ENCODE assay signal across 8 cellular contexts in genomic region chr17:8409966-8410881, GRCh38. TPM values are rescaled to one million over a fixed set of nuclear protein-coding genes. Genes with fewer than 3 reads are reported as not detected.
DNase-seq lines count a peak whose midpoint lies in the region; ATAC-seq and TF ChIP-seq lines count a peak whose summit lies in the region.

No MANE protein-coding gene starts in this region.

- no peaks in the 10 kb centered on the region for H3K9me3 ChIP-seq in HEK293 (ENCODE audit: control insufficient read depth, insufficient read depth, low read depth, low read length)

- CTCF ChIA-PET in HEK293 (lab: Yijun Ruan, JAX) = interaction anchor here (0.6 to 2.6 kb wide), 43 partner anchors 8 to 1833 kb away, joined by 3 to 28 read pairs (median 4); partner anchors contain the start of genes KRABD2, NDEL1 and RPL26

- H3K36me3 ChIP-seq in HEK293 (ENCODE audit: control insufficient read depth in 2 of 2, insufficient read depth in 1 of 2, low read length in 2 of 2) = no peaks in the 10 kb centered on the region

- H3K27ac ChIP-seq in HEK293 (ENCODE audit: extremely low read depth, low read depth, low read length) = no peak overlapping the region

- ATAC-seq in left lobe of liver (peak; percentile 99), HG03571 (IDR thresholded peaks at IDR 0.05; ENCODE audit: unreplicated experiment) (no peak)

- DNase-seq in AG10803 (ENCODE audit: low read depth) = peak; percentile 82
- DNase-seq in NCI-H510A (lab: John Stamatoyannopoulos, UW) = peak; percentile 59
- DNase-seq in activated CD4-positive, alpha-beta T cell treated with anti-CD3 and anti-CD28 coated beads for 48 hours = peak; percentile 87
- peak; percentile 89 for DNase-seq in dedifferentiated amniotic fluid mesenchymal stem cell (ENCODE audit: extremely low spot score)
- peak; percentile 90 for DNase-seq in left lobe of liver (ENCODE audit: low spot score)
- peak; percentile 79 for DNase-seq in stimulated activated CD4-positive, alpha-beta T cell treated with anti-CD3 and anti-CD28 coated beads, Interleukin-4, amount 100 ng/mL, for 1 hour

- POLR2A ChIA-PET in HEK293 (lab: Yijun Ruan, JAX) = interaction anchor here (1.1 to 2.6 kb wide), 2 partner anchors 26 to 220 kb away, joined by 3 to 20 read pairs; partner anchors contain the start of genes MYH10 and NDEL1

- TF ChIP-seq CTCF in AG10803 (conservative IDR thresholded peaks at IDR 0.05; ENCODE audit: low read length) (peak; percentile 90), HEK293 (tag by site-specific recombination; IDR thresholded peaks at IDR 0.05) (peak; percentile 71)

- H3K4me3 ChIP-seq in AG10803 (ENCODE audit: low read length) = no peak overlapping the region
- no peak overlapping the region for H3K4me3 ChIP-seq in HEK293 (ENCODE audit: low read depth, low read length)

- no peaks in the 10 kb centered on the region for H3K4me1 ChIP-seq in HEK293 (ENCODE audit: control insufficient read depth, insufficient read depth, low read length)

TF ChIP-seq in HEK293, 187 proteins besides CTCF, POLR2A, EP300 and RAD21 (continues in another document):
- no peak for TF ChIP-seq ZNF785 (tag by site-specific recombination; IDR thresholded peaks at IDR 0.05)
- TF ChIP-seq ZNF23 (tag by site-specific recombination; IDR thresholded peaks at IDR 0.05; ENCODE audit: borderline replicate concordance) = no peak
- no peak for TF ChIP-seq ZBTB48 (tag by site-specific recombination; IDR thresholded peaks at IDR 0.05)
- no peak for TF ChIP-seq ZNF837 (tag by site-specific recombination; IDR thresholded peaks at IDR 0.05)
- peak; percentile 64; the same call in 1 of the 2 replicates for TF ChIP-seq ZNF530 (tag by site-specific recombination; IDR thresholded peaks at IDR 0.05; ENCODE audit: low read depth)
- no peak for TF ChIP-seq HOXC10 (CRISPR knock-in tag; IDR thresholded peaks at IDR 0.05)
- TF ChIP-seq ZBTB26 (tag by site-specific recombination; optimal IDR thresholded peaks at IDR 0.05) = no peak
- TF ChIP-seq ZNF518A (tag by site-specific recombination; conservative IDR thresholded peaks at IDR 0.05; ENCODE audit: low read depth) = 0 out of 2 replicates have a peak, but pooled peaks have one; percentile 18
- no peak for TF ChIP-seq ZNF354C (tag by site-specific recombination; IDR thresholded peaks at IDR 0.05; ENCODE audit: borderline replicate concordance, low read depth)
- TF ChIP-seq ZNF600 (tag by site-specific recombination; IDR thresholded peaks at IDR 0.05) = peak; percentile 95
- TF ChIP-seq AEBP2 (tag by site-specific recombination; IDR thresholded peaks at IDR 0.05; ENCODE audit: borderline replicate concordance) = no peak
- TF ChIP-seq ZNF623 (tag by site-specific recombination; IDR thresholded peaks at IDR 0.05) = no peak
- TF ChIP-seq ZBTB17 (tag by site-specific recombination; IDR thresholded peaks at IDR 0.05) = peak; percentile 79
- no peak for TF ChIP-seq BCL6B (tag by site-specific recombination; IDR thresholded peaks at IDR 0.05)
- TF ChIP-seq ZNF544 (tag by site-specific recombination; IDR thresholded peaks at IDR 0.05) = no peak
- TF ChIP-seq ZNF19 (tag by site-specific recombination; IDR thresholded peaks at IDR 0.05; ENCODE audit: low read depth) = no peak
- TF ChIP-seq ZNF660 (tag by site-specific recombination; IDR thresholded peaks at IDR 0.05) = 0 out of 2 replicates have a peak, but pooled peaks have one; percentile 66
- TF ChIP-seq TRIM28 (IDR thresholded peaks at IDR 0.05; ENCODE audit: borderline replicate concordance, low read length) = peak; percentile 59; the same call in 1 of the 2 replicates
- TF ChIP-seq ZNF341 (tag by site-specific recombination; IDR thresholded peaks at IDR 0.05; ENCODE audit: low read depth) = no peak
- TF ChIP-seq ZNF239 (tag by site-specific recombination; IDR thresholded peaks at IDR 0.05) = no peak
- TF ChIP-seq ZNF76 (tag by site-specific recombination; IDR thresholded peaks at IDR 0.05; ENCODE audit: borderline replicate concordance, low read depth) = no peak
- no peak for TF ChIP-seq ZNF140 (tag by site-specific recombination; IDR thresholded peaks at IDR 0.05)
- TF ChIP-seq ZBTB6 (tag by site-specific recombination; IDR thresholded peaks at IDR 0.05) = peak; percentile 80
- TF ChIP-seq ZNF214 (tag by site-specific recombination; IDR thresholded peaks at IDR 0.05; ENCODE audit: borderline replicate concordance) = no peak
- no peak for TF ChIP-seq ZNF514 (tag by site-specific recombination; IDR thresholded peaks at IDR 0.05)

RNA-seq across cellular contexts. Expression of gene RNF222, which starts 12.6 kb away (rescaled TPM):
- not detected for total RNA-seq in left lobe of liver

RNA-seq across cellular contexts. Expression of gene NDEL1, which starts 25.5 kb away (rescaled TPM):
- total RNA-seq in left lobe of liver = 37.5 TPM

RNA-seq across cellular contexts. Expression of gene RPL26, which starts 27.2 kb away (rescaled TPM):
- total RNA-seq in left lobe of liver = 397 TPM
